8 cellular contexts compared by ENCODE assay signal in genomic region chr22:20128902-20129746, GRCh38. TPM values are rescaled to one million over a fixed set of nuclear protein-coding genes. Genes with fewer than 3 reads are reported as not detected.
DNase-seq lines count a peak whose midpoint lies in the region; ATAC-seq and TF ChIP-seq lines count a peak whose summit lies in the region.

No MANE protein-coding gene starts in this region.

- H3K9ac ChIP-seq in OCI-LY1 (ENCODE audit: low read length): no peak overlapping the region

- H3F3A ChIP-seq in OCI-LY1 (ENCODE audit: insufficient read depth, low read length): no peaks in the 10 kb centered on the region; the same call in 1 of the 2 replicates

- H3K27ac ChIP-seq in OCI-LY1 (ENCODE audit: low read depth, low read length, poor library complexity, severe bottlenecking) (no peak overlapping the region), thoracic aorta (no peak overlapping the region)

- H3K36me3 ChIP-seq in OCI-LY1 (ENCODE audit: insufficient read depth, low read length) (peaks cover 44% of the 10 kb centered on the region), thoracic aorta (peaks cover 17% of the 10 kb centered on the region)

- TF ChIP-seq CTCF in OCI-LY1 (IDR thresholded peaks at IDR 0.05; ENCODE audit: low read length) (peak; percentile 69), thoracic aorta (IDR thresholded peaks at IDR 0.05) (peak; percentile 16)

- H3K36me3 Mint-ChIP-seq in immature natural killer cell: peaks cover 5 to 19% (median 13%) of the 10 kb centered on the region in 3 donors

- H3K9me3 ChIP-seq in OCI-LY1 (ENCODE audit: low read length) (no peaks in the 10 kb centered on the region), thoracic aorta (no peaks in the 10 kb centered on the region)

- peaks cover 17 to 24% of the 10 kb centered on the region in 2 donors for H3K4me1 Mint-ChIP-seq in immature natural killer cell

- H3K79me2 ChIP-seq in OCI-LY1 (ENCODE audit: insufficient read depth, low read length): no peaks in the 10 kb centered on the region

- H3K27me3 ChIP-seq in OCI-LY1 (ENCODE audit: insufficient read depth, low read length) (no peaks in the 10 kb centered on the region), thoracic aorta (replicated peaks; ENCODE audit: insufficient read depth) (no peaks in the 10 kb centered on the region)

- peak overlapping the region in 2 of 5 donors; percentile 14 to 33 for H3K4me3 Mint-ChIP-seq in immature natural killer cell

- DNase-seq in NCI-H748 (lab: John Stamatoyannopoulos, UW; ENCODE audit: unreplicated experiment) (peak; percentile 42), NCI-H748 treated with DMSO at 0.1 percent for 48 hours (lab: John Stamatoyannopoulos, UW) (no peak), immature natural killer cell (peak in 2 of 3 donors; percentile 17 to 34), thoracic aorta (ENCODE audit: low spot score) (no peak), 8988T (no peak)
- DNase-seq in activated effector memory CD4-positive, alpha-beta T cell treated with Interleukin-2 at 50 U/mL for 16 hours: peak; percentile 46

- H4K20me1 ChIP-seq in OCI-LY1 (ENCODE audit: insufficient read depth, low read length): no peaks in the 10 kb centered on the region

- H2AFZ ChIP-seq in OCI-LY1 (ENCODE audit: low read length): no peak overlapping the region

- H3K4me1 ChIP-seq in OCI-LY1 (ENCODE audit: insufficient read depth, low read length, severe bottlenecking) (peaks cover 6% of the 10 kb centered on the region), thoracic aorta (ENCODE audit: control insufficient read depth in 1 of 2, low read depth in 2 of 2) (peaks cover 11 to 29% of the 10 kb centered on the region in 2 donors)

- ATAC-seq in thoracic aorta (ENCODE audit: insufficient number of reproducible peaks, low FRiP score, low read depth) (no peak), GM18498 (IDR thresholded peaks at IDR 0.05; ENCODE audit: unreplicated experiment) (no peak)

- H3K9me2 ChIP-seq in OCI-LY1 (ENCODE audit: low read depth, low read length): no peaks in the 10 kb centered on the region

- no peaks in the 10 kb centered on the region for H3K9me3 Mint-ChIP-seq in immature natural killer cell

- H3K4me3 ChIP-seq in OCI-LY1 (ENCODE audit: low read depth, low read length, poor library complexity, severe bottlenecking) (no peak overlapping the region), thoracic aorta (no peak overlapping the region)

- H3K27me3 Mint-ChIP-seq in immature natural killer cell (ENCODE audit: low read depth in 3 of 3): peaks cover 0 to 6% (median 3%) of the 10 kb centered on the region in 3 donors

- H3K27ac Mint-ChIP-seq in immature natural killer cell: peak overlapping the region in 1 of 6 donors; percentile 46

- H3K4me2 ChIP-seq in OCI-LY1 (ENCODE audit: low read length): no peak overlapping the region

RNA-seq across cellular contexts. Expression of gene ZDHHC8, which starts 2.5 kb away (rescaled TPM):
- polyA plus RNA-seq in immature natural killer cell: 1 to 10 TPM in 1 of 3 donors, under 1 TPM in 2; 0.54 to 3.7 (median 0.79) TPM
- 10 to 100 TPM; 14.8 to 49.8 TPM for total RNA-seq in thoracic aorta

RNA-seq across cellular contexts. Expression of gene TRMT2A, which starts 12.1 kb away (rescaled TPM):
- polyA plus RNA-seq in immature natural killer cell: 10 to 100 TPM; 22.7 to 33.7 (median 27.6) TPM
- 10 to 100 TPM; 61.8 to 94.8 TPM for total RNA-seq in thoracic aorta

RNA-seq across cellular contexts. Expression of gene RANBP1, which starts 13.2 kb away (rescaled TPM):
- 100 to 1,000 TPM in 1 of 3 donors, 10 to 100 TPM in 2; 90.4 to 111 (median 92.4) TPM for polyA plus RNA-seq in immature natural killer cell
- 100 to 1,000 TPM; 130 to 140 TPM for total RNA-seq in thoracic aorta

RNA-seq across cellular contexts. Expression of gene CCDC188, which starts 21.7 kb away (rescaled TPM):
- under 1 TPM in 1 of 3 donors, not detected in 2; 0.66 TPM for polyA plus RNA-seq in immature natural killer cell
- not detected for total RNA-seq in thoracic aorta

RNA-seq across cellular contexts. Expression of gene DGCR8, which starts 49.1 kb away (rescaled TPM):
- 1 to 10 TPM in 2 of 3 donors, under 1 TPM in 1; 0.83 to 5.4 (median 1.4) TPM for polyA plus RNA-seq in immature natural killer cell
- total RNA-seq in thoracic aorta: 10 to 100 TPM; 23.7 to 47.3 TPM

Comparison
In these comparisons a context has a peak if more than half of its experiments do, and no peak if none do; other contexts are left out.
1. DNase-seq: peak in NCI-H748 (single experiment), activated effector memory CD4-positive, alpha-beta T cell treated with Interleukin-2 at 50 U/mL for 16 hours (single experiment) and immature natural killer cell (2 of 3); none in NCI-H748 treated with DMSO at 0.1 percent for 48 hours (single experiment), thoracic aorta (single experiment) and 8988T (single experiment).